Comparison of ENCODE assay signal across 19 cellular contexts in genomic region chr4:16785800-16786527, GRCh38.
DNase-seq lines count a peak whose midpoint lies in the region; ATAC-seq and TF ChIP-seq lines count a peak whose summit lies in the region.
"Had no signal": no experiment of that assay in that cellular context is flagged by ENCODE, and none has a peak within 500 bp of the region (broad histone marks: within the 10 kb centered on the region; RNA-seq: fewer than 3 reads in every experiment).

No MANE protein-coding gene starts in this region.

- TF ChIP-seq CTCF in WTC11 (IDR thresholded peaks at IDR 0.05) (no peak), suprapubic skin (IDR thresholded peaks at IDR 0.05) (no peak), thyroid gland (IDR thresholded peaks at IDR 0.05) (no peak)

- peaks cover 68% of the 10 kb centered on the region for H3K4me1 Mint-ChIP-seq in WTC11
- H3K4me1 Mint-ChIP-seq: activated CD4-positive, alpha-beta T cell treated with anti-CD3 and anti-CD28 coated beads, Interleukin-2, amount 10 ng/mL, durations not matched to agents 7 days and 5 days had no signal

- H3K4me3 Mint-ChIP-seq in WTC11, result no peak overlapping the region
- H3K4me3 Mint-ChIP-seq: activated CD4-positive, alpha-beta T cell treated with anti-CD3 and anti-CD28 coated beads, Interleukin-2, amount 10 ng/mL, durations not matched to agents 7 days and 5 days had no signal

- no peaks in the 10 kb centered on the region for H3K9me3 ChIP-seq in suprapubic skin
- no peaks in the 10 kb centered on the region for H3K9me3 ChIP-seq in thyroid gland
- H3K9me3 ChIP-seq: gastrocnemius medialis, left lung, pancreas, stomach had no signal

- H3K27ac ChIP-seq in suprapubic skin (no peak overlapping the region), thyroid gland (no peak overlapping the region)
- H3K27ac ChIP-seq: gastrocnemius medialis, left lung, pancreas, stomach had no signal

- no peaks in the 10 kb centered on the region for H3K27me3 Mint-ChIP-seq in WTC11 (ENCODE audit: low read depth)
- H3K27me3 Mint-ChIP-seq: activated CD4-positive, alpha-beta T cell treated with anti-CD3 and anti-CD28 coated beads, Interleukin-2, amount 10 ng/mL, durations not matched to agents 7 days and 5 days had no signal

- TF ChIP-seq POLR2A in suprapubic skin (IDR thresholded peaks at IDR 0.05) (no peak), thyroid gland (IDR thresholded peaks at IDR 0.05) (no peak)

- no peak for ATAC-seq in WTC11
- ATAC-seq: gastrocnemius medialis, left lung, pancreas had no signal

- DNase-seq in AG08396 (ENCODE audit: low spot score) (peak; percentile 12), H4 (ENCODE audit: low spot score) (peak; percentile 34), WTC11 (ENCODE audit: low spot score) (no peak), hepatic stellate cell (ENCODE audit: low spot score) (peak; percentile 13), NCI-H446 (lab: John Stamatoyannopoulos, UW) (no peak), NCI-H748 (lab: John Stamatoyannopoulos, UW; ENCODE audit: unreplicated experiment) (no peak), suprapubic skin (ENCODE audit: low spot score in 2 of 2) (no peak), thyroid gland (no peak)
- DNase-seq: ACHN; activated CD4-positive, alpha-beta T cell treated with anti-CD3 and anti-CD28 coated beads, Interleukin-2, amount 10 ng/mL, durations not matched to agents 7 days and 5 days; activated CD8-positive, alpha-beta memory T cell treated with anti-CD3 and anti-CD28 coated beads, Interleukin-2, amount 50 U/mL, for 48 hours; activated effector memory CD4-positive, alpha-beta T cell treated with anti-CD3 and anti-CD28 coated beads, Interleukin-2, amount 50 U/mL, for 16 hours; gastrocnemius medialis; left lung; NCI-H146; NCI-H2171 treated with DMSO at 0.1 percent for 48 hours; pancreas; stimulated activated CD4-positive, alpha-beta T cell treated with anti-CD3 and anti-CD28 coated beads, Interleukin-2, amount 100 ng/mL, for 48 hours; stomach had no signal

- WGBS in suprapubic skin, result 63% methylated on average over 6 of the region's 6 CpGs
- WGBS in thyroid gland, 2 donors, result 60 to 65% methylated on average over 6 of the region's 6 CpGs

- H3K27me3 ChIP-seq in suprapubic skin, result no peaks in the 10 kb centered on the region
- no peaks in the 10 kb centered on the region for H3K27me3 ChIP-seq in thyroid gland
- H3K27me3 ChIP-seq: gastrocnemius medialis, left lung, pancreas, stomach had no signal

- H3K36me3 Mint-ChIP-seq in WTC11, result peaks cover 14% of the 10 kb centered on the region

- intact Hi-C loops in thyroid gland (cut with DNase I), result no loop called here

- no peaks in the 10 kb centered on the region for H3K9me3 Mint-ChIP-seq in WTC11
- H3K9me3 Mint-ChIP-seq: activated CD4-positive, alpha-beta T cell treated with anti-CD3 and anti-CD28 coated beads, Interleukin-2, amount 10 ng/mL, durations not matched to agents 7 days and 5 days had no signal

- H3K4me1 ChIP-seq in suprapubic skin, result no peaks in the 10 kb centered on the region
- peaks cover 3 to 5% of the 10 kb centered on the region in 2 donors for H3K4me1 ChIP-seq in thyroid gland
- H3K4me1 ChIP-seq: gastrocnemius medialis, left lung, pancreas, stomach had no signal

- POLR2A ChIA-PET in WTC11 (lab: Charles Lee), result interaction anchor here (0.6 to 2.1 kb wide), 2 partner anchors 13 to 333 kb away, joined by 3 to 6 read pairs; no protein-coding TSS in a partner anchor

- H3K36me3 ChIP-seq in suprapubic skin (no peaks in the 10 kb centered on the region), thyroid gland (no peaks in the 10 kb centered on the region)
- H3K36me3 ChIP-seq: gastrocnemius medialis, left lung, pancreas, stomach had no signal

- H3K27ac Mint-ChIP-seq in WTC11, result peak overlapping the region; percentile 69
- H3K27ac Mint-ChIP-seq: activated CD4-positive, alpha-beta T cell treated with anti-CD3 and anti-CD28 coated beads, Interleukin-2, amount 10 ng/mL, durations not matched to agents 7 days and 5 days had no signal

- CTCF ChIA-PET in WTC11 (lab: Charles Lee), result no interaction called here

- TF ChIP-seq EP300 in suprapubic skin (IDR thresholded peaks at IDR 0.05), result no peak

- H3K4me3 ChIP-seq in suprapubic skin, result no peak overlapping the region
- H3K4me3 ChIP-seq in thyroid gland (replicated peaks in 1 of 3), result no peak overlapping the region
- H3K4me3 ChIP-seq: gastrocnemius medialis, left lung, pancreas, stomach had no signal

TF ChIP-seq in WTC11, 78 proteins besides CTCF, POLR2A, EP300 and RAD21 (continues in another document):
- TF ChIP-seq MLX (CRISPR knock-in tag; IDR thresholded peaks at IDR 0.05) (no peak), ERG (CRISPR knock-in tag; IDR thresholded peaks at IDR 0.05) (no peak), ZNF532 (CRISPR knock-in tag; IDR thresholded peaks at IDR 0.05; ENCODE audit: borderline replicate concordance) (no peak), ZNF512 (CRISPR knock-in tag; IDR thresholded peaks at IDR 0.05; ENCODE audit: borderline replicate concordance) (no peak), ELF4 (CRISPR knock-in tag; IDR thresholded peaks at IDR 0.05; ENCODE audit: low read depth) (no peak), ZNF425 (CRISPR knock-in tag; conservative IDR thresholded peaks at IDR 0.05) (no peak)

Comparison
In these comparisons a context has a peak if more than half of its experiments do, and no peak if none do; other contexts are left out.
1. DNase-seq: peak in AG08396 (single experiment), H4 (single experiment) and hepatic stellate cell (single experiment); none in WTC11 (single experiment), NCI-H446 (0 of 2), NCI-H748 (single experiment), suprapubic skin (0 of 2) and thyroid gland (0 of 2).